8 cellular contexts compared by ENCODE assay signal in genomic region chr12:2691001-2691339, GRCh38.
DNase-seq lines count a peak whose midpoint lies in the region; ATAC-seq and TF ChIP-seq lines count a peak whose summit lies in the region.

No MANE protein-coding gene starts in this region.

- intact Hi-C loops in vagina (cut with DNase I), result no loop called here

- H3K9me3 ChIP-seq in osteoblast (ENCODE audit: low read depth, low read length), result no peaks in the 10 kb centered on the region
- H3K9me3 ChIP-seq in vagina, result no peaks in the 10 kb centered on the region

- ATAC-seq in activated CD4-positive, CD25-positive, alpha-beta regulatory T cell treated with anti-CD3 and anti-CD28 coated beads, Interleukin-2, amount 50 U/mL, for 24 hours, result peak; percentile 57 to 61
- no peak for ATAC-seq in HG02973 (IDR thresholded peaks at IDR 0.05; ENCODE audit: unreplicated experiment)

- H3K36me3 ChIP-seq in osteoblast (ENCODE audit: insufficient read depth, low read length) (peaks cover 16% of the 10 kb centered on the region), vagina (no peaks in the 10 kb centered on the region)

- TF ChIP-seq CTCF in GM12875 (IDR thresholded peaks at IDR 0.05; ENCODE audit: borderline replicate concordance, insufficient read depth, low read depth, low read length), result no peak
- no peak for TF ChIP-seq CTCF in HL-60 (IDR thresholded peaks at IDR 0.05; ENCODE audit: insufficient read depth, low read length)
- TF ChIP-seq CTCF in osteoblast (IDR thresholded peaks at IDR 0.05; ENCODE audit: extremely low read depth, low read depth, low read length), result no peak
- TF ChIP-seq CTCF in vagina (IDR thresholded peaks at IDR 0.05), result no peak

- H3K4me1 ChIP-seq in osteoblast (ENCODE audit: insufficient read depth, low read length), result no peaks in the 10 kb centered on the region
- peaks cover 14% of the 10 kb centered on the region for H3K4me1 ChIP-seq in vagina

- peak overlapping the region; percentile 74 for H3K4me2 ChIP-seq in osteoblast (ENCODE audit: insufficient read depth, low read length)

- DNase-seq in HL-60 (ENCODE audit: low read depth in 1 of 2, low spot score in 1 of 2), result peak in 1 of 2 experiments; percentile 52
- peak; percentile 32 for DNase-seq in effector CD8-positive, alpha-beta T cell (lab: John Stamatoyannopoulos, UW)
- peak; percentile 85 for DNase-seq in osteoblast (ENCODE audit: insufficient read length, low spot score, missing footprints)
- DNase-seq in vagina (ENCODE audit: extremely low spot score in 2 of 2), result no peak
- DNase-seq in mesenteric fat pad (ENCODE audit: low spot score), result no peak

- H3K79me2 ChIP-seq in osteoblast (ENCODE audit: insufficient read depth, low read length), result no peaks in the 10 kb centered on the region

- no peak for TF ChIP-seq POLR2A in vagina (IDR thresholded peaks at IDR 0.05)

- H3K4me3 ChIP-seq in GM12875 (ENCODE audit: low read depth, low read length), result peak overlapping the region; percentile 46
- H3K4me3 ChIP-seq in HL-60 (replicated peaks; ENCODE audit: insufficient read depth, low read length), result peak overlapping the region; percentile 26
- H3K4me3 ChIP-seq in osteoblast (ENCODE audit: insufficient read depth, low read length), result peak overlapping the region; percentile 63
- peak overlapping the region; percentile 11 to 48 for H3K4me3 ChIP-seq in vagina

- H3K27ac ChIP-seq in HL-60 (replicated peaks) (peak overlapping the region; percentile 79), osteoblast (ENCODE audit: low read depth, low read length) (no peak overlapping the region), vagina (no peak overlapping the region)

- no peak overlapping the region for H2AFZ ChIP-seq in osteoblast (ENCODE audit: low read length)

- H3K27me3 ChIP-seq in HL-60 (ENCODE audit: insufficient read depth, poor library complexity, severe bottlenecking) (no peaks in the 10 kb centered on the region), osteoblast (ENCODE audit: insufficient read depth, low read length) (no peaks in the 10 kb centered on the region), vagina (no peaks in the 10 kb centered on the region)

- peaks cover 3% of the 10 kb centered on the region for H4K20me1 ChIP-seq in osteoblast (ENCODE audit: insufficient read depth, low read length)

Comparison
In these comparisons a context has a peak if more than half of its experiments do, and no peak if none do; other contexts are left out.
1. DNase-seq: peak in effector CD8-positive, alpha-beta T cell (single experiment) and osteoblast (single experiment); none in vagina (0 of 2) and mesenteric fat pad (single experiment).
2. Peak in every context shown above with its lines, with median percentiles within 50 percentile points of each other: H3K4me3 ChIP-seq.